ENCODE assay signal across 1 cellular context in genomic region chr20:10949930-10950783, GRCh38.
TF ChIP-seq lines count a peak whose summit lies in the region.

No MANE protein-coding gene starts in this region.

TF ChIP-seq in HepG2, 621 proteins besides CTCF, POLR2A, EP300 and RAD21 (continued from another document and continues in another):
- TF ChIP-seq RNF219 (CRISPR knock-in tag; IDR thresholded peaks at IDR 0.05) = peak; percentile 83; the same call in 1 of the 2 replicates
- TF ChIP-seq FLYWCH1 (CRISPR knock-in tag; IDR thresholded peaks at IDR 0.05) = no peak
- TF ChIP-seq ADNP (CRISPR knock-in tag; IDR thresholded peaks at IDR 0.05) = no peak
- no peak for TF ChIP-seq ZSCAN12 (CRISPR knock-in tag; IDR thresholded peaks at IDR 0.05)
- TF ChIP-seq SETDB1 (CRISPR knock-in tag; IDR thresholded peaks at IDR 0.05; ENCODE audit: borderline replicate concordance) = no peak
- TF ChIP-seq ZNF577 (CRISPR knock-in tag; IDR thresholded peaks at IDR 0.05; ENCODE audit: borderline replicate concordance, low read depth) = no peak
- no peak for TF ChIP-seq ZNF12 (CRISPR knock-in tag; IDR thresholded peaks at IDR 0.05)
- TF ChIP-seq PREB (CRISPR knock-in tag; IDR thresholded peaks at IDR 0.05) = no peak
- TF ChIP-seq ZMAT3 (CRISPR knock-in tag; conservative IDR thresholded peaks at IDR 0.05) = no peak
- TF ChIP-seq ZNF775 (CRISPR knock-in tag; IDR thresholded peaks at IDR 0.05; ENCODE audit: borderline replicate concordance) = 0 out of 2 replicates have a peak, but pooled peaks have one; percentile 32
- 0 out of 2 replicates have a peak, but pooled peaks have one; percentile 29 for TF ChIP-seq MYPOP (CRISPR knock-in tag; IDR thresholded peaks at IDR 0.05)
- no peak for TF ChIP-seq NRL (CRISPR knock-in tag; IDR thresholded peaks at IDR 0.05; ENCODE audit: borderline replicate concordance)
- no peak for TF ChIP-seq BRCA1 (CRISPR knock-in tag; IDR thresholded peaks at IDR 0.05)
- no peak for TF ChIP-seq ZNF354B (CRISPR knock-in tag; IDR thresholded peaks at IDR 0.05)
- 0 out of 2 replicates have a peak, but pooled peaks have one; percentile 62 for TF ChIP-seq ELF3 (CRISPR knock-in tag; IDR thresholded peaks at IDR 0.05)
- TF ChIP-seq GATAD1 (CRISPR knock-in tag; IDR thresholded peaks at IDR 0.05) = no peak
- no peak for TF ChIP-seq ZNF264 (CRISPR knock-in tag; IDR thresholded peaks at IDR 0.05)
- TF ChIP-seq SALL2 (CRISPR knock-in tag; IDR thresholded peaks at IDR 0.05) = no peak
- TF ChIP-seq ZNF878 (CRISPR knock-in tag; IDR thresholded peaks at IDR 0.05) = no peak
- TF ChIP-seq SRSF4 (IDR thresholded peaks at IDR 0.05; ENCODE audit: low read depth, low read length, poor library complexity, severe bottlenecking) = no peak
- TF ChIP-seq CEBPB (IDR thresholded peaks at IDR 0.05; ENCODE audit: borderline replicate concordance, low read depth, low read length) = no peak
- no peak for TF ChIP-seq IKZF4 (CRISPR knock-in tag; IDR thresholded peaks at IDR 0.05; ENCODE audit: borderline replicate concordance, low read depth, not compliant biosample characterization)
- TF ChIP-seq RFX5 (IDR thresholded peaks at IDR 0.05; ENCODE audit: low read depth, low read length) = no peak
- TF ChIP-seq MIER2 (CRISPR knock-in tag; IDR thresholded peaks at IDR 0.05) = no peak; the same call in 1 of the 2 replicates
- TF ChIP-seq RNF2 (conservative IDR thresholded peaks at IDR 0.05; ENCODE audit: low read depth) = no peak
- no peak for TF ChIP-seq ZNF557 (CRISPR knock-in tag; IDR thresholded peaks at IDR 0.05)
- no peak for TF ChIP-seq HHEX (CRISPR knock-in tag; IDR thresholded peaks at IDR 0.05)
- no peak for TF ChIP-seq HNRNPH1 (optimal IDR thresholded peaks at IDR 0.05; ENCODE audit: low read depth, low read length)
- TF ChIP-seq ATF7-NPFF (CRISPR knock-in tag; IDR thresholded peaks at IDR 0.05; ENCODE audit: low read depth) = 0 out of 2 replicates have a peak, but pooled peaks have one; percentile 18
- TF ChIP-seq ZNF781 (CRISPR knock-in tag; IDR thresholded peaks at IDR 0.05; ENCODE audit: borderline replicate concordance, not compliant biosample characterization) = no peak
- TF ChIP-seq ZNF770 (CRISPR knock-in tag; IDR thresholded peaks at IDR 0.05) = no peak
- TF ChIP-seq ZNF124 (CRISPR knock-in tag; IDR thresholded peaks at IDR 0.05) = no peak
- TF ChIP-seq SRF (IDR thresholded peaks at IDR 0.05; ENCODE audit: low read depth, low read length) = no peak
- TF ChIP-seq ZNF512B (CRISPR knock-in tag; IDR thresholded peaks at IDR 0.05; ENCODE audit: borderline replicate concordance) = no peak
- no peak for TF ChIP-seq ZNF280D (CRISPR knock-in tag; IDR thresholded peaks at IDR 0.05)
- no peak; the same call in 1 of the 2 replicates for TF ChIP-seq ZNF772 (CRISPR knock-in tag; IDR thresholded peaks at IDR 0.05)
- no peak for TF ChIP-seq TRAFD1 (CRISPR knock-in tag; IDR thresholded peaks at IDR 0.05; ENCODE audit: borderline replicate concordance)
- TF ChIP-seq ZFP36L1 (CRISPR knock-in tag; IDR thresholded peaks at IDR 0.05) = no peak
- TF ChIP-seq ZSCAN5A (CRISPR knock-in tag; IDR thresholded peaks at IDR 0.05; ENCODE audit: borderline replicate concordance) = peak; percentile 59; the same call in 1 of the 2 replicates
- TF ChIP-seq CREB1 (IDR thresholded peaks at IDR 0.05) = no peak
- TF ChIP-seq CREB1 (CRISPR knock-in tag; IDR thresholded peaks at IDR 0.05) = 0 out of 2 replicates have a peak, but pooled peaks have one; percentile 34
- no peak for TF ChIP-seq CEBPG (CRISPR knock-in tag; IDR thresholded peaks at IDR 0.05)
- TF ChIP-seq RFX1 (IDR thresholded peaks at IDR 0.05) = no peak
- peak; percentile 77; the same call in 1 of the 2 replicates for TF ChIP-seq FOXP4 (CRISPR knock-in tag; IDR thresholded peaks at IDR 0.05)
- TF ChIP-seq SKIL (CRISPR knock-in tag; IDR thresholded peaks at IDR 0.05; ENCODE audit: borderline replicate concordance) = no peak
